7 cellular contexts compared by ENCODE assay signal in the genomic region with DNA sequence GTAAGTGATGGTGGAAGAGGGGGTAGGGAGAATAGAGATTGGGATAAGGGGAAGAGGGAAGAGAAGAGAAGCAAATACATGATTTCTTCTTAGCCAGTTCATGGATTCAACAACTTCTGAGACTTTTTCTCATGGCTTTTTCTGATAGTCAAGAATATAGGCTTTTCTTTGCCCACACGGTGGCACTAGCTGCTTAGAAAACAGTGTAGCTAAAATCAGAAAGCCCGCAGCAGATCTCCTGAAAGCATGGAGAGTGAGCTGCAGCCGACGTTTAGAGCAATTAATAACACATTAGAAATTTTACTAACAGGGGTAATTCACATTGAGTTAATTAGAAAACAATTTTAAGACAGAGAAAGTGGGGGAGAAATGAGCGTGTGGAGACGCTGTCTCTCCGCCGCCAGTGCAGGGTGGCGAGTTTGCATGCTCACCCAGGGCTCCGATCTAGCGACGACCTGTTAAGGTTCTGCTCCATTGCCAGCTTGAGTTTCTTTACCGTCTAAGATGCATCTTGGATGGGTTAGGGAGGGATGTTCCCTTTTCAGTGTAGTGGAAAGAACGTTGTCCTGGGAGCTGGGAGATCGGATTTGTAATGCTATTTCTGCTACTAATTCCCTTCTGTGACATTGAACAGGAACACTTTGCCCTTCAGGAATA. TPM values are rescaled to one million over a fixed set of nuclear protein-coding genes. Genes with fewer than 3 reads are reported as not detected.
DNase-seq lines count a peak whose midpoint lies in the region; ATAC-seq and TF ChIP-seq lines count a peak whose summit lies in the region.

No MANE protein-coding gene starts in this region.

- H3K27me3 ChIP-seq in GM06990 (replicated peaks; ENCODE audit: control insufficient read depth, insufficient read depth, low read length), result peaks cover 2% of the 10 kb centered on the region
- H3K27me3 ChIP-seq in WERI-Rb-1 (ENCODE audit: insufficient read depth, low read depth, severe bottlenecking), result no peaks in the 10 kb centered on the region
- H3K27me3 ChIP-seq in endocrine pancreas (ENCODE audit: control insufficient read depth, insufficient read depth, low read length), result no peaks in the 10 kb centered on the region
- H3K27me3 ChIP-seq in mesenchymal stem cell (ENCODE audit: control insufficient read depth in 1 of 2, insufficient read depth in 1 of 2, low read length in 2 of 2), result peaks cover 34 to 37% of the 10 kb centered on the region in 2 experiments

- peak; percentile 54 for ATAC-seq in HG02588 (IDR thresholded peaks at IDR 0.05; ENCODE audit: unreplicated experiment)
- no peak for ATAC-seq in stimulated activated naive CD8-positive, alpha-beta T cell treated with anti-CD3 and anti-CD28 coated beads, Interleukin-15, Interleukin-2, amounts not matched to agents 100 U/mL and 50 U/mL, for 24 hours

- no peak overlapping the region for H3K27ac ChIP-seq in WERI-Rb-1
- H3K27ac ChIP-seq in mesenchymal stem cell (ENCODE audit: low read length, poor library complexity, severe bottlenecking), result no peak overlapping the region

- peak overlapping the region; percentile 60 for H3K4me2 ChIP-seq in mesenchymal stem cell (ENCODE audit: low read length, poor library complexity, severe bottlenecking)

- no peak overlapping the region for H2BK12ac ChIP-seq in mesenchymal stem cell (ENCODE audit: low read length in 2 of 2)

- H3K9ac ChIP-seq in endocrine pancreas (ENCODE audit: control insufficient read depth, insufficient read depth, low read length), result no peak overlapping the region
- peak overlapping the region; percentile 23 for H3K9ac ChIP-seq in mesenchymal stem cell (ENCODE audit: low read length)

- WGBS in mesenchymal stem cell, result 25% methylated on average over 11 of the region's 15 CpGs

- H2BK15ac ChIP-seq in mesenchymal stem cell (ENCODE audit: low read depth, poor library complexity, severe bottlenecking), result no peak overlapping the region

- H3K36me3 ChIP-seq in GM06990 (ENCODE audit: control insufficient read depth, insufficient read depth, low read length), result no peaks in the 10 kb centered on the region
- no peaks in the 10 kb centered on the region for H3K36me3 ChIP-seq in WERI-Rb-1
- H3K36me3 ChIP-seq in endocrine pancreas (ENCODE audit: control insufficient read depth, insufficient read depth, low read length), result no peaks in the 10 kb centered on the region
- no peaks in the 10 kb centered on the region for H3K36me3 ChIP-seq in mesenchymal stem cell (ENCODE audit: control insufficient read depth in 1 of 2, insufficient read depth in 2 of 2, low read depth in 1 of 2, low read length in 2 of 2)

- no peak overlapping the region for H2AFZ ChIP-seq in mesenchymal stem cell (ENCODE audit: low read depth, low read length)

- no peak overlapping the region for H2AK5ac ChIP-seq in mesenchymal stem cell (ENCODE audit: low read length, severe bottlenecking)

- H2BK5ac ChIP-seq in mesenchymal stem cell (ENCODE audit: low read depth, low read length, poor library complexity, severe bottlenecking), result no peak overlapping the region

- H4K91ac ChIP-seq in mesenchymal stem cell (ENCODE audit: low read length), result no peak overlapping the region

- H3K4ac ChIP-seq in mesenchymal stem cell (ENCODE audit: low read depth in 1 of 2, low read length in 2 of 2), result no peak overlapping the region

- H3K4me1 ChIP-seq in endocrine pancreas (ENCODE audit: control insufficient read depth, insufficient read depth, low read length), result no peaks in the 10 kb centered on the region
- H3K4me1 ChIP-seq in mesenchymal stem cell (ENCODE audit: control insufficient read depth, insufficient read depth, low read depth, low read length), result no peaks in the 10 kb centered on the region

- no peaks in the 10 kb centered on the region for H3K79me1 ChIP-seq in mesenchymal stem cell (replicated peaks; ENCODE audit: low read length, poor library complexity, severe bottlenecking)

- H3K18ac ChIP-seq in mesenchymal stem cell (ENCODE audit: low read depth in 1 of 2, low read length in 2 of 2), result no peak overlapping the region

- H3K4me3 ChIP-seq in GM06990 (replicated peaks; ENCODE audit: low read depth, low read length) (no peak overlapping the region), WERI-Rb-1 (ENCODE audit: low read depth, low read length) (peak overlapping the region; percentile 44), endocrine pancreas (ENCODE audit: control insufficient read depth, insufficient read depth, low read length) (peak overlapping the region; percentile 25), mesenchymal stem cell (ENCODE audit: insufficient read depth in 1 of 2, low read depth in 1 of 2, low read length in 2 of 2) (peak overlapping the region in 1 of 2 experiments; percentile 69)

- no peak overlapping the region for H4K8ac ChIP-seq in mesenchymal stem cell (ENCODE audit: low read length)

- H3K9me3 ChIP-seq in WERI-Rb-1 (ENCODE audit: severe bottlenecking) (no peaks in the 10 kb centered on the region), endocrine pancreas (ENCODE audit: control insufficient read depth, low read length) (no peaks in the 10 kb centered on the region), mesenchymal stem cell (ENCODE audit: control insufficient read depth, low read length) (no peaks in the 10 kb centered on the region)

- no peak overlapping the region for H3K23ac ChIP-seq in mesenchymal stem cell (ENCODE audit: low read length in 2 of 2)

- TF ChIP-seq CTCF in GM06990 (IDR thresholded peaks at IDR 0.05; ENCODE audit: insufficient read depth, low read length, poor library complexity, severe bottlenecking), result peak; percentile 57
- peak; percentile 52 for TF ChIP-seq CTCF in WERI-Rb-1 (IDR thresholded peaks at IDR 0.05; ENCODE audit: low read depth, low read length)

- no peak for DNase-seq in GM06990 (ENCODE audit: extremely low read depth, insufficient read length)
- DNase-seq in NCI-H2107 treated with DMSO at 0.1 percent for 48 hours (lab: John Stamatoyannopoulos, UW; ENCODE audit: unreplicated experiment), result peak; percentile 23
- peak; percentile 57 for DNase-seq in WERI-Rb-1
- DNase-seq in mesenchymal stem cell, result peak; percentile 61
- peak; percentile 37 for DNase-seq in stimulated activated naive CD8-positive, alpha-beta T cell treated with anti-CD3 and anti-CD28 coated beads, Interleukin-15, Interleukin-2, amounts not matched to agents 100 U/mL and 50 U/mL, for 24 hours

- no peak overlapping the region for H3K14ac ChIP-seq in mesenchymal stem cell (ENCODE audit: low read length in 2 of 2)

- no peak overlapping the region for H2BK120ac ChIP-seq in mesenchymal stem cell (ENCODE audit: low read depth, low read length)

RNA-seq across cellular contexts. Expression of a gene that starts 3.3 kb away (rescaled TPM):
- 0.77 TPM for polyA plus RNA-seq in mesenchymal stem cell (2013, experiment 1 of 2)
- 0.47 TPM for polyA plus RNA-seq in mesenchymal stem cell (2013, experiment 2 of 2)

RNA-seq across cellular contexts. Expression of a gene that starts 29.8 kb away (rescaled TPM):
- polyA plus RNA-seq in mesenchymal stem cell (2013, experiment 1 of 2), result 28.7 TPM
- 30.3 TPM for polyA plus RNA-seq in mesenchymal stem cell (2013, experiment 2 of 2)

RNA-seq across cellular contexts. Expression of a gene that starts 33.5 kb away (rescaled TPM):
- not detected for polyA plus RNA-seq in mesenchymal stem cell (2013, experiment 1 of 2)
- not detected for polyA plus RNA-seq in mesenchymal stem cell (2013, experiment 2 of 2)

RNA-seq across cellular contexts. Expression of a gene that starts 54.4 kb away (rescaled TPM):
- 8.5 TPM for polyA plus RNA-seq in mesenchymal stem cell (2013, experiment 1 of 2)
- polyA plus RNA-seq in mesenchymal stem cell (2013, experiment 2 of 2), result 8.5 TPM
